In genomic region chr1:44033756-44034155, GRCh38 we compare ENCODE assay signal across 11 cellular contexts. TPM values are rescaled to one million over a fixed set of nuclear protein-coding genes. Genes with fewer than 3 reads are reported as not detected.
"Had no signal": no experiment of that assay in that cellular context is flagged by ENCODE, and none has a peak within 500 bp of the region (broad histone marks: within the 10 kb centered on the region; RNA-seq: fewer than 3 reads in every experiment).

No MANE protein-coding gene starts in this region.

- H3K4me3 Mint-ChIP-seq: activated naive CD8-positive, alpha-beta T cell; activated T-cell treated with anti-CD3 and anti-CD28 coated beads, Interleukin-2, amount 50 U/mL, for 24 hours; natural killer cell had no signal

- H3K9me3 ChIP-seq: breast epithelium, heart right ventricle, upper lobe of left lung had no signal

- H3K27ac Mint-ChIP-seq: activated naive CD8-positive, alpha-beta T cell; activated T-cell treated with anti-CD3 and anti-CD28 coated beads, Interleukin-2, amount 50 U/mL, for 24 hours had no signal

- DNase-seq: activated CD4-positive, alpha-beta T cell treated with anti-CD3 and anti-CD28 coated beads, Interleukin-2, amount 50 U/mL, for 4 hours; activated effector memory CD4-positive, alpha-beta T cell treated with anti-CD3 and anti-CD28 coated beads, Interleukin-2, amount 50 U/mL, for 16 hours; activated T-cell treated with anti-CD3 and anti-CD28 coated beads, Interleukin-2, amount 50 U/mL, for 24 hours; foreskin keratinocyte; heart right ventricle; natural killer cell; T-helper 2 cell had no signal

- H3K4me3 ChIP-seq: breast epithelium, heart right ventricle, upper lobe of left lung had no signal

- H3K27me3 Mint-ChIP-seq: activated naive CD8-positive, alpha-beta T cell; activated T-cell treated with anti-CD3 and anti-CD28 coated beads, Interleukin-2, amount 50 U/mL, for 24 hours had no signal

- H3K9me3 Mint-ChIP-seq: activated T-cell treated with anti-CD3 and anti-CD28 coated beads, Interleukin-2, amount 50 U/mL, for 24 hours; natural killer cell had no signal

- ATAC-seq: foreskin keratinocyte, heart right ventricle, natural killer cell had no signal

- H3K27ac ChIP-seq: foreskin keratinocyte, upper lobe of left lung had no signal

- H3K27me3 ChIP-seq: breast epithelium, foreskin keratinocyte, upper lobe of left lung had no signal

- H3K36me3 ChIP-seq: breast epithelium, heart right ventricle, upper lobe of left lung had no signal

- H3K36me3 Mint-ChIP-seq: natural killer cell had no signal

RNA-seq across cellular contexts. Expression of gene SLC6A9, which starts 2.5 kb away (rescaled TPM):
- total RNA-seq: mononuclear cell had no signal
